8 cellular contexts compared by ENCODE assay signal in the genomic region with DNA sequence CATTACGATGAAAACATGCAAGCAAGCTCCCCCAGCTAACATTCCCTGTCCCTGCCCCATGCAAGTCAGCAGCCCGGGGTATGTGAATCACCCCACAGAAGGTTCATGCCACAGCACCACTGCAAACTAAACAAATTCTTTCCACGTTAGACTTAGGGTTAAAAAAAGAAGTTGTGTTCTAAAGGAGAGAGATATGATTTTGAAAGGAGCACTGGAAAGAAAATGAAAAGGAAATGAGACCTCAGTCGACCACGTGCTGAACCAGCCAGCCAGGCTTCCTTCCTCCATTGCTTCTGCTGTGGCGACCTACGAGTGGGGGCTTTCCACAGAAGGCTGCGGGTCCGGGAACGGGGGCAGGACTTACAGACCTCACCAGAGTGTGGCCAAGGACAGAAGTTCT.
DNase-seq lines count a peak whose midpoint lies in the region; ATAC-seq and TF ChIP-seq lines count a peak whose summit lies in the region.

No MANE protein-coding gene starts in this region.

- peak; percentile 84 for DNase-seq in activated CD8-positive, alpha-beta memory T cell treated with anti-CD3 and anti-CD28 coated beads for 24 hours
- no peak for DNase-seq in activated CD8-positive, alpha-beta memory T cell treated with anti-CD3 and anti-CD28 coated beads, Interleukin-2, amount 50 U/mL, for 48 hours
- peak; percentile 66 for DNase-seq in activated T-cell treated with anti-CD3 and anti-CD28 coated beads, Interleukin-2, amount 50 U/mL, for 1 hour
- DNase-seq in foreskin fibroblast (peak; percentile 74 to 82), DMS79 treated with DMSO at 0.1 percent for 48 hours (lab: John Stamatoyannopoulos, UW) (no peak), NCI-H2227 treated with DMSO at 0.1 percent for 48 hours (lab: John Stamatoyannopoulos, UW) (no peak)
- DNase-seq in stimulated activated CD8-positive, alpha-beta memory T cell treated with anti-CD3 and anti-CD28 coated beads, Interleukin-4, amount 100 ng/mL, for 48 hours: peak; percentile 70

- H3K4me3 ChIP-seq in foreskin fibroblast (ENCODE audit: low read depth in 1 of 2, low read length in 2 of 2): no peak overlapping the region

- TF ChIP-seq CTCF in foreskin fibroblast (IDR thresholded peaks at IDR 0.05; ENCODE audit: low read depth, low read length): no peak

- ATAC-seq in GM18909 (IDR thresholded peaks at IDR 0.05; ENCODE audit: poor library complexity, unreplicated experiment): no peak

Comparison
In these comparisons a context has a peak if more than half of its experiments do, and no peak if none do; other contexts are left out.
1. DNase-seq: peak in activated CD8-positive, alpha-beta memory T cell treated with anti-CD3 and anti-CD28 coated beads for 24 hours (single experiment), activated T-cell treated with anti-CD3 and anti-CD28 coated beads, Interleukin-2, amount 50 U/mL, for 1 hour (single experiment), foreskin fibroblast (2 of 2) and stimulated activated CD8-positive, alpha-beta memory T cell treated with anti-CD3 and anti-CD28 coated beads, Interleukin-4, amount 100 ng/mL, for 48 hours (single experiment); none in activated CD8-positive, alpha-beta memory T cell treated with anti-CD3 and anti-CD28 coated beads, Interleukin-2, amount 50 U/mL, for 48 hours (single experiment), DMS79 treated with DMSO at 0.1 percent for 48 hours (single experiment) and NCI-H2227 treated with DMSO at 0.1 percent for 48 hours (single experiment).